ENCODE assay signal across 9 cellular contexts in genomic region chrX:149525389-149525788, GRCh38. TPM values are rescaled to one million over a fixed set of nuclear protein-coding genes. Genes with fewer than 3 reads are reported as not detected.
DNase-seq lines count a peak whose midpoint lies in the region; ATAC-seq, FAIRE-seq and TF ChIP-seq lines count a peak whose summit lies in the region.
"Not testable (repeated sequence)": the region's sequence is repeated elsewhere in the genome, so short reads cannot be mapped to it uniquely, and the experiment has no call there.
"Had no signal": no experiment of that assay in that cellular context is flagged by ENCODE, and none has a peak within 500 bp of the region (broad histone marks: within the 10 kb centered on the region; RNA-seq: fewer than 3 reads in every experiment).

No MANE protein-coding gene starts in this region.

- H3K9me3 Mint-ChIP-seq in activated B cell treated with CpG ODN at 0.5 μM for 24 hours = not testable (repeated sequence)

- not testable (repeated sequence) for H3K4me3 ChIP-seq in K562

- BruUV-seq in K562 (replicated peaks; lab: Mats Ljungman, UMichigan) = not testable (repeated sequence)

- not testable (repeated sequence) for H3K27me3 ChIP-seq in K562 (ENCODE audit: control insufficient read depth in 2 of 2, insufficient read depth in 2 of 2, low read length in 2 of 2)

- H3K9me1 ChIP-seq in K562 (ENCODE audit: control insufficient read depth, insufficient read depth, low read length) = not testable (repeated sequence)

- H3K27ac ChIP-seq in K562 (ENCODE audit: extremely low read depth, low read depth, low read length) = not testable (repeated sequence)

- FAIRE-seq in K562 (lab: Jason Lieb, UNC) = peak; percentile 100

- 0 out of 2 replicates have a peak, but pooled peaks have one; percentile 14 for TF ChIP-seq EP300 in K562 (IDR thresholded peaks at IDR 0.05; ENCODE audit: low read length)

- in situ Hi-C loops in K562 (cut with MboI) = not testable (repeated sequence)

- not testable (repeated sequence) for H3K4me2 ChIP-seq in K562 (ENCODE audit: insufficient read depth, low read length)

- DNase-seq in Daoy (ENCODE audit: low read depth) (peak; percentile 67), NCI-H748 treated with DMSO at 0.1 percent for 48 hours (lab: John Stamatoyannopoulos, UW) (peak; percentile 14), activated B cell treated with CpG ODN at 0.5 μM for 24 hours (peak; percentile 45), K562 (ENCODE audit: extremely low read depth in 1 of 4, low spot score in 3 of 4) (peak; percentile 28 to 74 (median 34)), left kidney (ENCODE audit: low read depth, low spot score) (peak; percentile 61)
- peak; percentile 59 for DNase-seq in stimulated activated CD8-positive, alpha-beta memory T cell treated with anti-CD3 and anti-CD28 coated beads, Interleukin-4, amount 100 ng/mL, for 48 hours

- H3K9ac ChIP-seq in K562 (ENCODE audit: insufficient read depth in 1 of 2, low read depth in 2 of 2, low read length in 2 of 2) = not testable (repeated sequence)

- not testable (repeated sequence) for H3K9me3 ChIP-seq in K562 (replicated peaks; ENCODE audit: control insufficient read depth, insufficient read depth, low read depth, low read length)

- CTCF ChIA-PET in activated B cell treated with CpG ODN at 0.5 μM for 24 hours (lab: Charles Lee); K562 (lab: Yijun Ruan, JAX; ENCODE audit: low intra/inter-chr PET ratio): not testable (repeated sequence)

- not testable (repeated sequence) for H3K36me3 Mint-ChIP-seq in activated B cell treated with CpG ODN at 0.5 μM for 24 hours (ENCODE audit: low read depth)

- H3K27ac Mint-ChIP-seq in activated B cell treated with CpG ODN at 0.5 μM for 24 hours = peak overlapping the region; percentile 72

- not testable (repeated sequence) for H4K20me1 ChIP-seq in K562 (replicated peaks; ENCODE audit: control insufficient read depth, insufficient read depth, low read length)

- TF ChIP-seq RAD21 in K562 (CRISPR knock-in tag; conservative IDR thresholded peaks at IDR 0.05 in 1 of 2, IDR thresholded peaks at IDR 0.05 in 1 of 2) = not testable (repeated sequence)

- H3K27me3 Mint-ChIP-seq in activated B cell treated with CpG ODN at 0.5 μM for 24 hours = not testable (repeated sequence)

- intact Hi-C loops in activated B cell treated with CpG ODN at 0.5 μM for 24 hours (cut with micrococcal nuclease); K562 (cut with micrococcal nuclease): not testable (repeated sequence)

- not testable (repeated sequence) for H3K36me3 ChIP-seq in K562 (ENCODE audit: control insufficient read depth, insufficient read depth, low read length)

- H3K79me2 ChIP-seq in K562 (ENCODE audit: control insufficient read depth, insufficient read depth, low read length) = not testable (repeated sequence)

- peaks cover 12% of the 10 kb centered on the region for H3K4me1 Mint-ChIP-seq in activated B cell treated with CpG ODN at 0.5 μM for 24 hours

- ATAC-seq in GM21529 (IDR thresholded peaks at IDR 0.05; ENCODE audit: unreplicated experiment) = peak; percentile 90
- peak; percentile 90 for ATAC-seq in HG03460 (IDR thresholded peaks at IDR 0.05; ENCODE audit: unreplicated experiment)
- peak; percentile 81 for ATAC-seq in activated B cell treated with CpG ODN at 0.5 μM for 24 hours (ENCODE audit: low read depth)
- peak; percentile 96 for ATAC-seq in K562

- POLR2A ChIA-PET in activated B cell treated with CpG ODN at 0.5 μM for 24 hours (lab: Charles Lee) = interaction anchor here (1.5 to 2.4 kb wide), 2 partner anchors 14 to 15 kb away, joined by 5 to 7 read pairs; partner anchors contain the start of gene EOLA1
- POLR2A ChIA-PET in K562 (lab: Yijun Ruan, JAX) = not testable (repeated sequence)

- H2AFZ ChIP-seq in K562 (ENCODE audit: low read depth, low read length) = 0 out of 2 replicates have a peak overlapping the region, but pooled peaks have one; percentile 45

- peak overlapping the region; percentile 28 for H3K4me3 Mint-ChIP-seq in activated B cell treated with CpG ODN at 0.5 μM for 24 hours

- TF ChIP-seq CTCF in activated B cell treated with CpG ODN at 0.5 μM for 24 hours (IDR thresholded peaks at IDR 0.05); K562 (IDR thresholded peaks at IDR 0.05 in 2 of 3, conservative IDR thresholded peaks at IDR 0.05 in 1 of 3; ENCODE audit: insufficient read depth in 2 of 3, low read depth in 1 of 3, low read length in 3 of 3): not testable (repeated sequence)

- TF ChIP-seq POLR2A in K562 (conservative IDR thresholded peaks at IDR 0.05) = not testable (repeated sequence)

- H3K4me1 ChIP-seq in K562 (replicated peaks in 1 of 2; ENCODE audit: control insufficient read depth in 2 of 2, insufficient read depth in 2 of 2, low read length in 2 of 2) = peaks cover 0 to 12% of the 10 kb centered on the region in 2 experiments; a peak in 3 of 5 replicates

- 0% methylated on average over 2 of the region's 10 CpGs for WGBS in K562 (ENCODE audit: insufficient coverage, low coverage, missing lambda C conversion rate)

TF ChIP-seq in K562, 482 proteins besides CTCF, POLR2A, EP300 and RAD21 (continues in another document):
- not testable (repeated sequence) for TF ChIP-seq NR2C2 (CRISPR knock-in tag; IDR thresholded peaks at IDR 0.05)
- TF ChIP-seq NR2C2 (tag; IDR thresholded peaks at IDR 0.05) = peak; percentile 67; the same call in 1 of the 2 replicates
- TF ChIP-seq NFE2 (IDR thresholded peaks at IDR 0.05; ENCODE audit: low read depth) = peak; percentile 76
- 0 out of 2 replicates have a peak, but pooled peaks have one; percentile 15 for TF ChIP-seq CBFA2T3 (IDR thresholded peaks at IDR 0.05)

RNA-seq across cellular contexts. Expression of gene EOLA1, which starts 15.4 kb away (rescaled TPM):
- total RNA-seq in Daoy (2014; rRNA removed; shearing (Covaris generic)) = 7.4 and 12.7 TPM in 2 replicates
- 22.8 and 29.4 TPM in 2 replicates for total RNA-seq in activated B cell treated with CpG ODN at 0.5 μM for 24 hours
- total RNA-seq in K562 (2011; cell fraction: chromatin; rRNA removed; ENCODE audit: low replicate concordance) = 15.2 and 24.3 TPM in 2 replicates
- total RNA-seq in K562 (2011; cell fraction: nucleolus; rRNA removed) = 14.3 and 19.2 TPM in 2 replicates
- 14.2 and 19.9 TPM in 2 replicates for total RNA-seq in K562 (2011; cell fraction: nucleoplasm; rRNA removed)
- total RNA-seq in K562 (2014; rRNA removed) = 14.4 and 16.7 TPM in 2 replicates
- 18.0 and 18.1 TPM in 2 replicates for total RNA-seq in K562 (2014; rRNA removed; fragmentation: Illumina TruSeq; extraction: Trizol)
- 20.8 and 21.6 TPM in 2 replicates for total RNA-seq in K562 (2015; rRNA removed; fragmentation: Illumina TruSeq; extraction: Trizol)
- total RNA-seq in K562 (2021) = 20.9 and 23.0 TPM in 2 replicates
- 25.6 and 32.9 TPM in 2 replicates for polyA plus RNA-seq in K562 (2011; rRNA removed)
- 15.7 and 19.0 TPM in 2 replicates for polyA plus RNA-seq in K562 (2011; cell fraction: cytosol; rRNA removed)
- polyA plus RNA-seq in K562 (2011; cell fraction: nucleus; rRNA removed) = 21.4 and 23.6 TPM in 2 replicates
- polyA plus RNA-seq in K562 (2012) = 22.8 and 26.0 TPM in 2 replicates
- 19.5 and 20.7 TPM in 2 replicates for polyA plus RNA-seq in K562 (2014; fragmentation: Illumina TruSeq; extraction: Trizol)
- 10 to 100 TPM in 1 of 2 experiments, 1 to 10 TPM in 1; 6.3 to 12.2 TPM for polyA plus RNA-seq in K562 (2014; fragmentation: Nextera tagmentation; extraction: Ambion mirVana)
- polyA plus RNA-seq in K562 (2014; rRNA removed) = 17.5 and 18.2 TPM in 2 replicates
- polyA minus RNA-seq in K562 (2011; rRNA and poly(A)+ RNA removed) = 11.3 and 12.2 TPM in 2 replicates
- polyA minus RNA-seq in K562 (2011; cell fraction: cytosol; rRNA and poly(A)+ RNA removed) = 8.0 and 8.7 TPM in 2 replicates
- 16.7 and 24.5 TPM in 2 replicates for polyA minus RNA-seq in K562 (2011; cell fraction: nucleus; rRNA and poly(A)+ RNA removed)

RNA-seq across cellular contexts. Expression of gene IDS, which starts 20.3 kb away (rescaled TPM):
- 28.1 and 45.1 TPM in 2 replicates for total RNA-seq in Daoy (2014; rRNA removed; shearing (Covaris generic))
- total RNA-seq in activated B cell treated with CpG ODN at 0.5 μM for 24 hours = 88.4 and 99.1 TPM in 2 replicates
- total RNA-seq in K562 (2011; cell fraction: chromatin; rRNA removed; ENCODE audit: low replicate concordance) = 10.7 and 16.7 TPM in 2 replicates
- total RNA-seq in K562 (2011; cell fraction: nucleolus; rRNA removed) = 9.7 and 12.8 TPM in 2 replicates
- 11.2 and 19.3 TPM in 2 replicates for total RNA-seq in K562 (2011; cell fraction: nucleoplasm; rRNA removed)
- total RNA-seq in K562 (2014; rRNA removed) = 11.2 and 13.1 TPM in 2 replicates
- total RNA-seq in K562 (2014; rRNA removed; fragmentation: Illumina TruSeq; extraction: Trizol) = 6.7 and 6.8 TPM in 2 replicates
- 6.7 and 8.2 TPM in 2 replicates for total RNA-seq in K562 (2015; rRNA removed; fragmentation: Illumina TruSeq; extraction: Trizol)
- total RNA-seq in K562 (2021) = 11.1 and 12.0 TPM in 2 replicates
- 18.6 and 21.2 TPM in 2 replicates for polyA plus RNA-seq in K562 (2011; rRNA removed)
- 17.5 and 23.3 TPM in 2 replicates for polyA plus RNA-seq in K562 (2011; cell fraction: cytosol; rRNA removed)
- 16.3 and 21.7 TPM in 2 replicates for polyA plus RNA-seq in K562 (2011; cell fraction: nucleus; rRNA removed)
- 15.3 and 27.2 TPM in 2 replicates for polyA plus RNA-seq in K562 (2012)
- polyA plus RNA-seq in K562 (2014; fragmentation: Illumina TruSeq; extraction: Trizol) = 11.6 and 15.4 TPM in 2 replicates
- 1 to 10 TPM; 2.0 to 2.2 TPM for polyA plus RNA-seq in K562 (2014; fragmentation: Nextera tagmentation; extraction: Ambion mirVana)
- 8.6 and 10.4 TPM in 2 replicates for polyA plus RNA-seq in K562 (2014; rRNA removed)
- 13.9 and 16.8 TPM in 2 replicates for polyA minus RNA-seq in K562 (2011; rRNA and poly(A)+ RNA removed)
- polyA minus RNA-seq in K562 (2011; cell fraction: cytosol; rRNA and poly(A)+ RNA removed) = 9.7 and 15.1 TPM in 2 replicates
- 6.3 and 8.4 TPM in 2 replicates for polyA minus RNA-seq in K562 (2011; cell fraction: nucleus; rRNA and poly(A)+ RNA removed)

RNA-seq across cellular contexts. Expression of gene HSFX3, which starts 24.3 kb away (rescaled TPM):
- total RNA-seq in Daoy (2014; rRNA removed; shearing (Covaris generic)) = not detected in 2 replicates
- not detected in 2 replicates for total RNA-seq in activated B cell treated with CpG ODN at 0.5 μM for 24 hours
- not detected in 2 replicates for total RNA-seq in K562 (2011; cell fraction: chromatin; rRNA removed; ENCODE audit: low replicate concordance)
- not detected in 2 replicates for total RNA-seq in K562 (2011; cell fraction: nucleolus; rRNA removed)
- not detected in 2 replicates for total RNA-seq in K562 (2011; cell fraction: nucleoplasm; rRNA removed)
- not detected in 2 replicates for total RNA-seq in K562 (2014; rRNA removed)
- not detected in 2 replicates for total RNA-seq in K562 (2014; rRNA removed; fragmentation: Illumina TruSeq; extraction: Trizol)
- not detected in 2 replicates for total RNA-seq in K562 (2015; rRNA removed; fragmentation: Illumina TruSeq; extraction: Trizol)
- total RNA-seq in K562 (2021) = not detected in 2 replicates
- polyA plus RNA-seq in K562 (2011; rRNA removed) = 0.10 TPM in 1 of 2 replicates, not detected in the other
- polyA plus RNA-seq in K562 (2011; cell fraction: cytosol; rRNA removed) = not detected in 2 replicates
- polyA plus RNA-seq in K562 (2011; cell fraction: nucleus; rRNA removed) = 0.10 TPM in 1 of 2 replicates, not detected in the other
- polyA plus RNA-seq in K562 (2012) = 0.07 and 0.15 TPM in 2 replicates
- not detected in 2 replicates for polyA plus RNA-seq in K562 (2014; fragmentation: Illumina TruSeq; extraction: Trizol)
- under 1 TPM in 1 of 2 experiments, not detected in 1; 0.08 TPM for polyA plus RNA-seq in K562 (2014; fragmentation: Nextera tagmentation; extraction: Ambion mirVana)
- polyA plus RNA-seq in K562 (2014; rRNA removed) = not detected in 2 replicates
- not detected in 2 replicates for polyA minus RNA-seq in K562 (2011; rRNA and poly(A)+ RNA removed)
- polyA minus RNA-seq in K562 (2011; cell fraction: cytosol; rRNA and poly(A)+ RNA removed) = not detected in 2 replicates
- polyA minus RNA-seq in K562 (2011; cell fraction: nucleus; rRNA and poly(A)+ RNA removed) = not detected in 2 replicates
- total RNA-seq: osteocyte had no signal

Comparison
In these comparisons a context has a peak if more than half of its experiments do, and no peak if none do; other contexts are left out.
1. DNase-seq: peak in every context shown above with its lines; median percentile 67 in Daoy; 61 in left kidney; 59 in stimulated activated CD8-positive, alpha-beta memory T cell treated with anti-CD3 and anti-CD28 coated beads, Interleukin-4, amount 100 ng/mL, for 48 hours; 45 in activated B cell treated with CpG ODN at 0.5 μM for 24 hours; 34 in K562; 14 in NCI-H748 treated with DMSO at 0.1 percent for 48 hours.